In genomic region chr21:36613554-36613953, GRCh38 we compare ENCODE assay signal across 1 cellular context.
TF ChIP-seq lines count a peak whose summit lies in the region.

No MANE protein-coding gene starts in this region.

TF ChIP-seq in GM23338, 12 proteins besides CTCF, POLR2A, EP300 and RAD21 (continued from another document):
- TF ChIP-seq, protein P1, sequence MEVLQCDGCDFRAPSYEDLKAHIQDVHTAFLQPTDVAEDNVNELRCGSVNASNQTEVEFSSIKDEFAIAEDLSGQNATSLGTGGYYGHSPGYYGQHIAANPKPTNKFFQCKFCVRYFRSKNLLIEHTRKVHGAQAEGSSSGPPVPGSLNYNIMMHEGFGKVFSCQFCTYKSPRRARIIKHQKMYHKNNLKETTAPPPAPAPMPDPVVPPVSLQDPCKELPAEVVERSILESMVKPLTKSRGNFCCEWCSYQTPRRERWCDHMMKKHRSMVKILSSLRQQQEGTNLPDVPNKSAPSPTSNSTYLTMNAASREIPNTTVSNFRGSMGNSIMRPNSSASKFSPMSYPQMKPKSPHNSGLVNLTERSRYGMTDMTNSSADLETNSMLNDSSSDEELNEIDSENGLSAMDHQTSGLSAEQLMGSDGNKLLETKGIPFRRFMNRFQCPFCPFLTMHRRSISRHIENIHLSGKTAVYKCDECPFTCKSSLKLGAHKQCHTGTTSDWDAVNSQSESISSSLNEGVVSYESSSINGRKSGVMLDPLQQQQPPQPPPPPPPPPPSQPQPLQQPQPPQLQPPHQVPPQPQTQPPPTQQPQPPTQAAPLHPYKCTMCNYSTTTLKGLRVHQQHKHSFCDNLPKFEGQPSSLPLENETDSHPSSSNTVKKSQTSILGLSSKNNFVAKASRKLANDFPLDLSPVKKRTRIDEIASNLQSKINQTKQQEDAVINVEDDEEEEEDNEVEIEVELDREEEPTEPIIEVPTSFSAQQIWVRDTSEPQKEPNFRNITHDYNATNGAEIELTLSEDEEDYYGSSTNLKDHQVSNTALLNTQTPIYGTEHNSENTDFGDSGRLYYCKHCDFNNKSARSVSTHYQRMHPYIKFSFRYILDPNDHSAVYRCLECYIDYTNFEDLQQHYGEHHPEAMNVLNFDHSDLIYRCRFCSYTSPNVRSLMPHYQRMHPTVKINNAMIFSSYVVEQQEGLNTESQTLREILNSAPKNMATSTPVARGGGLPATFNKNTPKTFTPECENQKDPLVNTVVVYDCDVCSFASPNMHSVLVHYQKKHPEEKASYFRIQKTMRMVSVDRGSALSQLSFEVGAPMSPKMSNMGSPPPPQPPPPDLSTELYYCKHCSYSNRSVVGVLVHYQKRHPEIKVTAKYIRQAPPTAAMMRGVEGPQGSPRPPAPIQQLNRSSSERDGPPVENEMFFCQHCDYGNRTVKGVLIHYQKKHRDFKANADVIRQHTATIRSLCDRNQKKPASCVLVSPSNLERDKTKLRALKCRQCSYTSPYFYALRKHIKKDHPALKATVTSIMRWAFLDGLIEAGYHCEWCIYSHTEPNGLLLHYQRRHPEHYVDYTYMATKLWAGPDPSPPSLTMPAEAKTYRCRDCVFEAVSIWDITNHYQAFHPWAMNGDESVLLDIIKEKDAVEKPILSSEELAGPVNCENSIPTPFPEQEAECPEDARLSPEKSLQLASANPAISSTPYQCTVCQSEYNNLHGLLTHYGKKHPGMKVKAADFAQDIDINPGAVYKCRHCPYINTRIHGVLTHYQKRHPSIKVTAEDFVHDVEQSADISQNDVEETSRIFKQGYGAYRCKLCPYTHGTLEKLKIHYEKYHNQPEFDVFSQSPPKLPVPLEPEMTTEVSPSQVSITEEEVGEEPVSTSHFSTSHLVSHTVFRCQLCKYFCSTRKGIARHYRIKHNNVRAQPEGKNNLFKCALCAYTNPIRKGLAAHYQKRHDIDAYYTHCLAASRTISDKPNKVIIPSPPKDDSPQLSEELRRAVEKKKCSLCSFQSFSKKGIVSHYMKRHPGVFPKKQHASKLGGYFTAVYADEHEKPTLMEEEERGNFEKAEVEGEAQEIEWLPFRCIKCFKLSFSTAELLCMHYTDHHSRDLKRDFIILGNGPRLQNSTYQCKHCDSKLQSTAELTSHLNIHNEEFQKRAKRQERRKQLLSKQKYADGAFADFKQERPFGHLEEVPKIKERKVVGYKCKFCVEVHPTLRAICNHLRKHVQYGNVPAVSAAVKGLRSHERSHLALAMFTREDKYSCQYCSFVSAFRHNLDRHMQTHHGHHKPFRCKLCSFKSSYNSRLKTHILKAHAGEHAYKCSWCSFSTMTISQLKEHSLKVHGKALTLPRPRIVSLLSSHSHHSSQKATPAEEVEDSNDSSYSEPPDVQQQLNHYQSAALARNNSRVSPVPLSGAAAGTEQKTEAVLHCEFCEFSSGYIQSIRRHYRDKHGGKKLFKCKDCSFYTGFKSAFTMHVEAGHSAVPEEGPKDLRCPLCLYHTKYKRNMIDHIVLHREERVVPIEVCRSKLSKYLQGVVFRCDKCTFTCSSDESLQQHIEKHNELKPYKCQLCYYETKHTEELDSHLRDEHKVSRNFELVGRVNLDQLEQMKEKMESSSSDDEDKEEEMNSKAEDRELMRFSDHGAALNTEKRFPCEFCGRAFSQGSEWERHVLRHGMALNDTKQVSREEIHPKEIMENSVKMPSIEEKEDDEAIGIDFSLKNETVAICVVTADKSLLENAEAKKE (CRISPR knock-in tag; IDR thresholded peaks at IDR 0.05): no peak
